8 cellular contexts compared by ENCODE assay signal in the genomic region with DNA sequence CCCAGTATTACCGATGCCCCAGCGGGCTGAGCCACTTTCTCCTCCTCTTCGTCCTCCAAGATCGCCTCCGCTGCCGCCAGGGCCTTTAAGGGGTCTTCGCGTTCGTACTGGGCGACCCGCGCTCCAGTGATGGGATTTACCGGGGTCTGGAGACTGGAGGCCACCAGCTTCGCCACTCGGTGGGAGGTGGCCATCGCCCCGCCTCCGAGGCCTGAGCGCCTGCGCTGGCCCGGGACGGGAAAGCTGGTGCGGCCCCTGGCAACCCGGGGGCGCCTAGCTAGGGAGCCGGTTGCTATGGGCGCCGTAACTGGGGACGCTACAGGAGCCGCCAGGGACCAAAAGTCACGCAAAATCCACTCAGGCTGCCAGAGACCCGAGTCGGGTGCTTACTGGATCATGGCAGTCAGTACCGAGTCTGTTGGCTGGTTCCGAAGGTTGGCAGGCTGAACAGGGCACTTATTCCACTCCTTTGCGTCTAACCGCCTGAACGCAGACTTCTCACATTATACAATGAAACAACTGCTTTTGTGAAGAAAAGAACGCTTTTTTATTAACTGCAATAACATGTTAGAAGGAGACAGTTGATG. TPM values are rescaled to one million over a fixed set of nuclear protein-coding genes. Genes with fewer than 3 reads are reported as not detected.
A peak's percentile ranks its signal among the peaks of the same experiment; 100 is the strongest.
DNase-seq lines count a peak whose midpoint lies in the region; ATAC-seq and TF ChIP-seq lines count a peak whose summit lies in the region.

A gene with protein sequence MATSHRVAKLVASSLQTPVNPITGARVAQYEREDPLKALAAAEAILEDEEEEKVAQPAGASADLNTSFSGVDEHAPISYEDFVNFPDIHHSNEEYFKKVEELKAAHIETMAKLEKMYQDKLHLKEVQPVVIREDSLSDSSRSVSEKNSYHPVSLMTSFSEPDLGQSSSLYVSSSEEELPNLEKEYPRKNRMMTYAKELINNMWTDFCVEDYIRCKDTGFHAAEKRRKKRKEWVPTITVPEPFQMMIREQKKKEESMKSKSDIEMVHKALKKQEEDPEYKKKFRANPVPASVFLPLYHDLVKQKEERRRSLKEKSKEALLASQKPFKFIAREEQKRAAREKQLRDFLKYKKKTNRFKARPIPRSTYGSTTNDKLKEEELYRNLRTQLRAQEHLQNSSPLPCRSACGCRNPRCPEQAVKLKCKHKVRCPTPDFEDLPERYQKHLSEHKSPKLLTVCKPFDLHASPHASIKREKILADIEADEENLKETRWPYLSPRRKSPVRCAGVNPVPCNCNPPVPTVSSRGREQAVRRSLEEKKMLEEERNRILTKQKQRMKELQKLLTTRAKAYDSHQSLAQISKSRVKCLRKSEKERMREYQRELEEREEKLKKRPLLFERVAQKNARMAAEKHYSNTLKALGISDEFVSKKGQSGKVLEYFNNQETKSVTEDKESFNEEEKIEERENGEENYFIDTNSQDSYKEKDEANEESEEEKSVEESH (minus strand): TSS at position 213 of the 587 bp plus-strand sequence. CDS start 19 bp downstream, at position 194.

- peak; percentile 83 for ATAC-seq in stimulated activated naive CD8-positive, alpha-beta T cell treated with anti-CD3 and anti-CD28 coated beads, Interleukin-15, Interleukin-2, amounts not matched to agents 100 U/mL and 50 U/mL, for 24 hours

- DNase-seq in EL (peak; percentile 82), GOT3 (lab: John Stamatoyannopoulos, UW) (peak; percentile 75), Kasumi-1 (lab: John Stamatoyannopoulos, UW) (peak; percentile 72 to 76), RPMI7951 (ENCODE audit: low read depth) (peak; percentile 83), fibroblast of the aortic adventitia (ENCODE audit: low read depth) (peak; percentile 78)
- DNase-seq in activated T-helper 9 cell treated with anti-CD3 and anti-CD28 coated beads, Interleukin-2, amount 50 U/mL, for 16 hours (ENCODE audit: low read depth) = peak; percentile 59
- peak; percentile 86 for DNase-seq in stimulated activated naive CD8-positive, alpha-beta T cell treated with anti-CD3 and anti-CD28 coated beads, Interleukin-15, Interleukin-2, amounts not matched to agents 100 U/mL and 50 U/mL, for 24 hours

- TF ChIP-seq CTCF in fibroblast of the aortic adventitia (IDR thresholded peaks at IDR 0.05; ENCODE audit: insufficient read depth, low read length) = no peak
- TF ChIP-seq CTCF in nephron (IDR thresholded peaks at IDR 0.05; ENCODE audit: unreplicated experiment in 3 of 3) = no peak

- H3K27me3 Mint-ChIP-seq in nephron (ENCODE audit: low read depth) = no peaks in the 10 kb centered on the region

- peak within 1 kb of the TSS; percentile 92 to 94 (median 93) for H3K4me3 Mint-ChIP-seq in nephron

- no peaks in the 10 kb centered on the region for H3K9me3 Mint-ChIP-seq in nephron

- H3K4me1 Mint-ChIP-seq in nephron = peaks cover 5% of the 10 kb centered on the region

- H3K27ac Mint-ChIP-seq in nephron = peak within 1 kb of the TSS; percentile 95 to 96 (median 96)

- H3K36me3 Mint-ChIP-seq in nephron (ENCODE audit: low read depth) = no peaks in the 10 kb centered on the region

- peak within 1 kb of the TSS; percentile 98 for H3K4me3 ChIP-seq in fibroblast of the aortic adventitia (ENCODE audit: low read depth, low read length)

RNA-seq across cellular contexts. Expression of the gene that starts here (rescaled TPM):
- total RNA-seq in RPMI7951 (2014; rRNA removed; shearing (Covaris generic)) = 1.8 and 2.2 TPM in 2 replicates
- total RNA-seq in fibroblast of the aortic adventitia (ENCODE audit: low replicate concordance) = 7.6 and 8.1 TPM in 2 replicates

Comparison
In these comparisons a context has a peak if more than half of its experiments do, and no peak if none do; other contexts are left out.
1. Peak in every context shown above with its lines: DNase-seq, ATAC-seq and H3K4me3 ChIP-seq.